Comparison of ENCODE assay signal across 1 cellular context in genomic region chr2:97995734-97996624, GRCh38.
TF ChIP-seq lines count a peak whose summit lies in the region.

TSS of gene TMEM131 (minus strand) at chr2:97995948. CDS start at chr2:97995662, 286 bp downstream.

TF ChIP-seq in HepG2, 621 proteins besides CTCF, POLR2A, EP300 and RAD21 (continued from another document and continues in another):
- TF ChIP-seq ZNF646 (CRISPR knock-in tag; IDR thresholded peaks at IDR 0.05) (no peak), BORCS8-MEF2B (CRISPR knock-in tag; IDR thresholded peaks at IDR 0.05) (peak; percentile 75; the same call in 1 of the 2 replicates), CHD4 (IDR thresholded peaks at IDR 0.05; ENCODE audit: borderline replicate concordance, low read length) (no peak), SP4 (CRISPR knock-in tag; IDR thresholded peaks at IDR 0.05) (peak; percentile 100), SOX5 (CRISPR knock-in tag; IDR thresholded peaks at IDR 0.05; ENCODE audit: borderline replicate concordance) (peak; percentile 49), ZNF451 (CRISPR knock-in tag; IDR thresholded peaks at IDR 0.05) (peak; percentile 91), THAP9 (CRISPR knock-in tag; IDR thresholded peaks at IDR 0.05; ENCODE audit: borderline replicate concordance) (peak; percentile 84; the same call in 1 of the 2 replicates), GATAD2A (CRISPR knock-in tag; IDR thresholded peaks at IDR 0.05) (peak; percentile 63), ZNF749 (CRISPR knock-in tag; IDR thresholded peaks at IDR 0.05; ENCODE audit: borderline replicate concordance) (peak; percentile 92; the same call in 1 of the 2 replicates), AKAP8 (CRISPR knock-in tag; IDR thresholded peaks at IDR 0.05) (no peak; the same call in 1 of the 2 replicates), MXI1 (IDR thresholded peaks at IDR 0.05; ENCODE audit: borderline replicate concordance, low read depth, low read length) (peak; percentile 79), ZNF7 (CRISPR knock-in tag; IDR thresholded peaks at IDR 0.05) (no peak), CENPT (CRISPR knock-in tag; IDR thresholded peaks at IDR 0.05; ENCODE audit: low read depth) (peak; percentile 66; the same call in 1 of the 2 replicates), ZNF432 (CRISPR knock-in tag; IDR thresholded peaks at IDR 0.05; ENCODE audit: borderline replicate concordance) (no peak), KMT2B (CRISPR knock-in tag; IDR thresholded peaks at IDR 0.05) (peak; percentile 92), MTERF4 (CRISPR knock-in tag; IDR thresholded peaks at IDR 0.05) (peak; percentile 62; the same call in 1 of the 2 replicates), ZNF24 (IDR thresholded peaks at IDR 0.05) (0 out of 2 replicates have a peak, but pooled peaks have one; percentile 29), JUND (CRISPR knock-in tag; IDR thresholded peaks at IDR 0.05) (peak; percentile 37), FLYWCH1 (CRISPR knock-in tag; IDR thresholded peaks at IDR 0.05) (no peak), AFF4 (CRISPR knock-in tag; IDR thresholded peaks at IDR 0.05) (no peak), ZNF331 (CRISPR knock-in tag; IDR thresholded peaks at IDR 0.05) (peak; percentile 57; the same call in 1 of the 2 replicates), HOXA5 (CRISPR knock-in tag; IDR thresholded peaks at IDR 0.05) (no peak; the same call in 1 of the 2 replicates), CREM (IDR thresholded peaks at IDR 0.05) (peak; percentile 71; the same call in 1 of the 2 replicates), CREM (CRISPR knock-in tag; IDR thresholded peaks at IDR 0.05) (no peak), PHF20 (CRISPR knock-in tag; IDR thresholded peaks at IDR 0.05) (peak; percentile 64; the same call in 1 of the 2 replicates), ZFP36 (IDR thresholded peaks at IDR 0.05; ENCODE audit: borderline replicate concordance, low read depth, low read length, partially characterized antibody) (no peak), SMAD3 (CRISPR knock-in tag; IDR thresholded peaks at IDR 0.05) (peak; percentile 33; the same call in 1 of the 2 replicates), ZNF10 (CRISPR knock-in tag; IDR thresholded peaks at IDR 0.05; ENCODE audit: borderline replicate concordance, low read depth) (no peak), ELF4 (CRISPR knock-in tag; IDR thresholded peaks at IDR 0.05; ENCODE audit: borderline replicate concordance) (no peak), ZSCAN21 (CRISPR knock-in tag; IDR thresholded peaks at IDR 0.05; ENCODE audit: borderline replicate concordance) (peak; percentile 85), HOXD1 (CRISPR knock-in tag; IDR thresholded peaks at IDR 0.05) (peak; percentile 85), CBX5 (CRISPR knock-in tag; IDR thresholded peaks at IDR 0.05; ENCODE audit: borderline replicate concordance) (peak; percentile 57; the same call in 1 of the 2 replicates), MBD4 (IDR thresholded peaks at IDR 0.05; ENCODE audit: borderline replicate concordance, low read length) (no peak), ZFAT (CRISPR knock-in tag; conservative IDR thresholded peaks at IDR 0.05) (no peak), ZNF589 (CRISPR knock-in tag; conservative IDR thresholded peaks at IDR 0.05) (peak; percentile 96; the same call in 1 of the 2 replicates)
- TF ChIP-seq, protein P1, sequence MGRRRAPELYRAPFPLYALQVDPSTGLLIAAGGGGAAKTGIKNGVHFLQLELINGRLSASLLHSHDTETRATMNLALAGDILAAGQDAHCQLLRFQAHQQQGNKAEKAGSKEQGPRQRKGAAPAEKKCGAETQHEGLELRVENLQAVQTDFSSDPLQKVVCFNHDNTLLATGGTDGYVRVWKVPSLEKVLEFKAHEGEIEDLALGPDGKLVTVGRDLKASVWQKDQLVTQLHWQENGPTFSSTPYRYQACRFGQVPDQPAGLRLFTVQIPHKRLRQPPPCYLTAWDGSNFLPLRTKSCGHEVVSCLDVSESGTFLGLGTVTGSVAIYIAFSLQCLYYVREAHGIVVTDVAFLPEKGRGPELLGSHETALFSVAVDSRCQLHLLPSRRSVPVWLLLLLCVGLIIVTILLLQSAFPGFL (CRISPR knock-in tag; IDR thresholded peaks at IDR 0.05), result no peak
- TF ChIP-seq, protein P2, sequence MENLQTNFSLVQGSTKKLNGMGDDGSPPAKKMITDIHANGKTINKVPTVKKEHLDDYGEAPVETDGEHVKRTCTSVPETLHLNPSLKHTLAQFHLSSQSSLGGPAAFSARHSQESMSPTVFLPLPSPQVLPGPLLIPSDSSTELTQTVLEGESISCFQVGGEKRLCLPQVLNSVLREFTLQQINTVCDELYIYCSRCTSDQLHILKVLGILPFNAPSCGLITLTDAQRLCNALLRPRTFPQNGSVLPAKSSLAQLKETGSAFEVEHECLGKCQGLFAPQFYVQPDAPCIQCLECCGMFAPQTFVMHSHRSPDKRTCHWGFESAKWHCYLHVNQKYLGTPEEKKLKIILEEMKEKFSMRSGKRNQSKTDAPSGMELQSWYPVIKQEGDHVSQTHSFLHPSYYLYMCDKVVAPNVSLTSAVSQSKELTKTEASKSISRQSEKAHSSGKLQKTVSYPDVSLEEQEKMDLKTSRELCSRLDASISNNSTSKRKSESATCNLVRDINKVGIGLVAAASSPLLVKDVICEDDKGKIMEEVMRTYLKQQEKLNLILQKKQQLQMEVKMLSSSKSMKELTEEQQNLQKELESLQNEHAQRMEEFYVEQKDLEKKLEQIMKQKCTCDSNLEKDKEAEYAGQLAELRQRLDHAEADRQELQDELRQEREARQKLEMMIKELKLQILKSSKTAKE (CRISPR knock-in tag; IDR thresholded peaks at IDR 0.05; ENCODE audit: borderline replicate concordance), result peak; percentile 81
- TF ChIP-seq, protein P3, sequence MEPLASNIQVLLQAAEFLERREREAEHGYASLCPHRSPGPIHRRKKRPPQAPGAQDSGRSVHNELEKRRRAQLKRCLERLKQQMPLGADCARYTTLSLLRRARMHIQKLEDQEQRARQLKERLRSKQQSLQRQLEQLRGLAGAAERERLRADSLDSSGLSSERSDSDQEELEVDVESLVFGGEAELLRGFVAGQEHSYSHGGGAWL (CRISPR knock-in tag; IDR thresholded peaks at IDR 0.05), result peak; percentile 90; the same call in 1 of the 2 replicates
- TF ChIP-seq, protein P4, sequence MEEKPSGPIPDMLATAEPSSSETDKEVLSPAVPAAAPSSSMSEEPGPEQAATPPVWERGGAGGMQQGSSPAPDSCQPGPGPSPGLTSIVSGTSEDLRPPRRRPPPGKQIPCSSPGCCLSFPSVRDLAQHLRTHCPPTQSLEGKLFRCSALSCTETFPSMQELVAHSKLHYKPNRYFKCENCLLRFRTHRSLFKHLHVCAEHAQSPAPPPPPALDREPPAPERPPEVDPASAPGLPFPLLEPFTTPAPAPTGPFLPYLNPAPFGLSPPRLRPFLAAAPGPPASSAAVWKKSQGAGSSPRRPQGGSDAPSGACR (CRISPR knock-in tag; IDR thresholded peaks at IDR 0.05), result peak; percentile 90; the same call in 1 of the 2 replicates
